Comparison of ENCODE assay signal across 13 cellular contexts in the genomic region with DNA sequence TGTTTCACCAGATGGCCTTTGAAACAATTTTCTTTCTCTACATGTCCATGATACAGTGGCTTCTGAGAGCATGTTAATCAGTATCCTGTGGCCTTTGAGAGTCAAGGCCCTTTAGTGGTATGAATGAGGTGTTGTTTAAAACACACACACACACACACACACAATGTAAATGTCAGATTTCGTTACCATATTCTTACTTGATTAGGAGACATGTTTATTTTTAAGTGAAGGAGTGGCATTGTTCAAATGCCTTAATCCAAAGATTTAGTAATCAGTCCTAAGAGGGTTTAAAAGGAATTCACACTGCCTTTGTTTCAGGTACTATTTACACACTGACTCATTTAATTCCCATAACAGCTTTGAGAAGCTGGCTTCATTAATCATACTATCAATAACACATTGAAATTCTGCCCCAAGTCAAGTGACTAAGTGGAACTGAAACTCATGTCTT.
A peak's percentile ranks its signal among the peaks of the same experiment; 100 is the strongest.
DNase-seq lines count a peak whose midpoint lies in the region; ATAC-seq, FAIRE-seq and TF ChIP-seq lines count a peak whose summit lies in the region.
"Had no signal": no experiment of that assay in that cellular context is flagged by ENCODE, and none has a peak within 500 bp of the region (broad histone marks: within the 10 kb centered on the region; RNA-seq: fewer than 3 reads in every experiment).

No MANE protein-coding gene starts in this region.

- FAIRE-seq in H54 (lab: Jason Lieb, UNC), result peak; percentile 38
- peak; percentile 90 for FAIRE-seq in small intestine (lab: Jason Lieb, UNC)

- CTCF ChIA-PET in HEK293T (lab: Yijun Ruan, JAX), result no interaction called here

- H3K4me3 ChIP-seq in small intestine (ENCODE audit: low read depth in 1 of 2, low read length in 2 of 2), result no peak overlapping the region
- H3K4me3 ChIP-seq: esophagus muscularis mucosa had no signal

- no peaks in the 10 kb centered on the region for H3K27me3 ChIP-seq in small intestine (ENCODE audit: control insufficient read depth in 2 of 2, insufficient read depth in 2 of 2, low read length in 2 of 2)
- H3K27me3 ChIP-seq: esophagus muscularis mucosa had no signal

- H3K4me1 ChIP-seq in small intestine (ENCODE audit: control insufficient read depth in 2 of 2, insufficient read depth in 1 of 2, low read depth in 1 of 2, low read length in 1 of 2), result peaks cover 7 to 8% of the 10 kb centered on the region in 2 donors
- H3K4me1 ChIP-seq: esophagus muscularis mucosa had no signal

- TF ChIP-seq POLR2A in H54 (IDR thresholded peaks at IDR 0.05; ENCODE audit: low read depth, low read length), result no peak

- ATAC-seq in GM21447 (IDR thresholded peaks at IDR 0.05; ENCODE audit: unreplicated experiment) (no peak), GM19023 (IDR thresholded peaks at IDR 0.05; ENCODE audit: unreplicated experiment) (no peak), HG02938 (IDR thresholded peaks at IDR 0.05; ENCODE audit: unreplicated experiment) (no peak)

- POLR2A ChIA-PET in HEK293T (lab: Yijun Ruan, JAX), result no interaction called here

- WGBS in small intestine, 3 donors, result 5 to 33% (median 6%) methylated on average over 1 of the region's 1 CpG

- peak overlapping the region in 1 of 2 donors; percentile 54 for H3K27ac ChIP-seq in small intestine (ENCODE audit: low read depth in 1 of 2, low read length in 1 of 2)
- H3K27ac ChIP-seq: VCaP had no signal

- no peaks in the 10 kb centered on the region for H3K9me3 ChIP-seq in small intestine (ENCODE audit: control insufficient read depth, low read depth)
- H3K9me3 ChIP-seq: esophagus muscularis mucosa had no signal

- H3K36me3 ChIP-seq in small intestine (ENCODE audit: control insufficient read depth in 2 of 2, insufficient read depth in 2 of 2, low read length in 2 of 2), result no peaks in the 10 kb centered on the region
- H3K36me3 ChIP-seq: esophagus muscularis mucosa had no signal

- DNase-seq in H54 (ENCODE audit: insufficient read length, low spot score), result no peak
- DNase-seq in SW480 (ENCODE audit: low spot score), result peak; percentile 28
- peak; percentile 14 for DNase-seq in glomerular endothelial cell (ENCODE audit: extremely low read depth, low read depth, low spot score)
- peak; percentile 86 for DNase-seq in small intestine
- no peak for DNase-seq in HEK293T (ENCODE audit: extremely low spot score)
- DNase-seq: activated T-cell treated with anti-CD3 and anti-CD28 coated beads, Interleukin-2, amount 50 U/mL, for 24 hours; KG1; NCI-H2171 had no signal

TF ChIP-seq in HEK293T, 16 proteins besides CTCF, POLR2A, EP300 and RAD21:
- TF ChIP-seq FOXA1 (IDR thresholded peaks at IDR 0.05) (no peak), SP1 (IDR thresholded peaks at IDR 0.05) (no peak), SUZ12 (IDR thresholded peaks at IDR 0.05) (no peak)

Comparison
In these comparisons a context has a peak if more than half of its experiments do, and no peak if none do; other contexts are left out.
1. DNase-seq: peak in SW480 (single experiment), glomerular endothelial cell (single experiment) and small intestine (single experiment); none in H54 (single experiment) and HEK293T (single experiment).